Comparison of ENCODE assay signal across 21 cellular contexts in genomic region chr2:168939918-168940317, GRCh38. TPM values are rescaled to one million over a fixed set of nuclear protein-coding genes. Genes with fewer than 3 reads are reported as not detected.
DNase-seq lines count a peak whose midpoint lies in the region; ATAC-seq, FAIRE-seq and TF ChIP-seq lines count a peak whose summit lies in the region.
"Had no signal": no experiment of that assay in that cellular context is flagged by ENCODE, and none has a peak within 500 bp of the region (broad histone marks: within the 10 kb centered on the region; RNA-seq: fewer than 3 reads in every experiment).

No MANE protein-coding gene starts in this region.

- H3K4me1 ChIP-seq in naive thymus-derived CD4-positive, alpha-beta T cell (ENCODE audit: control insufficient read depth in 2 of 2, insufficient read depth in 2 of 2, low read length in 2 of 2): no peaks in the 10 kb centered on the region
- H3K4me1 ChIP-seq: sigmoid colon had no signal

- H3K27me3 Mint-ChIP-seq in naive thymus-derived CD4-positive, alpha-beta T cell: peaks cover 3 to 18% (median 5%) of the 10 kb centered on the region in 5 donors

- no peaks in the 10 kb centered on the region for H3K9me3 Mint-ChIP-seq in naive thymus-derived CD4-positive, alpha-beta T cell
- H3K9me3 Mint-ChIP-seq: activated CD4-positive, alpha-beta memory T cell treated with anti-CD3 and anti-CD28 coated beads for 36 hours had no signal

- H3K27ac ChIP-seq in naive thymus-derived CD4-positive, alpha-beta T cell (ENCODE audit: low read depth, low read length): no peak overlapping the region
- H3K27ac ChIP-seq: esophagus squamous epithelium, sigmoid colon, thoracic aorta had no signal

- intact Hi-C loops in naive thymus-derived CD4-positive, alpha-beta T cell (cut with micrococcal nuclease): no loop called here

- POLR2A ChIA-PET in naive thymus-derived CD4-positive, alpha-beta T cell (lab: Charles Lee): no interaction called here

- no peak for DNase-seq in GM18507 (ENCODE audit: extremely low spot score, insufficient read length, low read depth)
- DNase-seq in GM12892 (ENCODE audit: insufficient read length): no peak
- no peak for DNase-seq in naive thymus-derived CD4-positive, alpha-beta T cell
- DNase-seq in H4 (ENCODE audit: low spot score): no peak
- DNase-seq: activated CD4-positive, alpha-beta memory T cell treated with anti-CD3 and anti-CD28 coated beads for 36 hours; esophagus squamous epithelium; Kasumi-1; NCI-H1417; NCI-H2171 treated with DMSO at 0.1 percent for 48 hours; NCI-H748 treated with DMSO at 0.1 percent for 48 hours; sigmoid colon; stimulated activated CD4-positive, alpha-beta T cell treated with anti-CD3 and anti-CD28 coated beads, Interleukin-2, amount 100 ng/mL, for 24 hours had no signal

- no peak overlapping the region for H3K4me3 Mint-ChIP-seq in naive thymus-derived CD4-positive, alpha-beta T cell
- H3K4me3 Mint-ChIP-seq: activated CD4-positive, alpha-beta memory T cell treated with anti-CD3 and anti-CD28 coated beads for 36 hours had no signal

- FAIRE-seq in GM18507 (lab: Jason Lieb, UNC): peak; percentile 57
- no peak for FAIRE-seq in GM12892 (lab: Jason Lieb, UNC)

- peaks cover 0 to 1% (median 0%) of the 10 kb centered on the region in 7 donors for H3K4me1 Mint-ChIP-seq in naive thymus-derived CD4-positive, alpha-beta T cell

- H3K27me3 ChIP-seq in naive thymus-derived CD4-positive, alpha-beta T cell (ENCODE audit: control insufficient read depth in 2 of 2, insufficient read depth in 2 of 2, low read length in 2 of 2): no peaks in the 10 kb centered on the region
- H3K27me3 ChIP-seq: sigmoid colon had no signal

- peak; percentile 85 for ATAC-seq in GM19395 (IDR thresholded peaks at IDR 0.05; ENCODE audit: unreplicated experiment)
- peak; percentile 94 for ATAC-seq in HG02610 (IDR thresholded peaks at IDR 0.05; ENCODE audit: unreplicated experiment)
- ATAC-seq in HG03280 (IDR thresholded peaks at IDR 0.05; ENCODE audit: unreplicated experiment): peak; percentile 47
- no peak for ATAC-seq in HG02970 (IDR thresholded peaks at IDR 0.05; ENCODE audit: low FRiP score, unreplicated experiment)
- no peak for ATAC-seq in naive thymus-derived CD4-positive, alpha-beta T cell

- no peak overlapping the region for H3K27ac Mint-ChIP-seq in naive thymus-derived CD4-positive, alpha-beta T cell
- H3K27ac Mint-ChIP-seq: activated CD4-positive, alpha-beta memory T cell treated with anti-CD3 and anti-CD28 coated beads for 36 hours had no signal

- H3K4me3 ChIP-seq in naive thymus-derived CD4-positive, alpha-beta T cell (ENCODE audit: low read length): no peak overlapping the region
- H3K4me3 ChIP-seq: esophagus squamous epithelium, sigmoid colon, thoracic aorta had no signal

- no peak for TF ChIP-seq POLR2A in GM12892 (IDR thresholded peaks at IDR 0.05; ENCODE audit: low read depth, low read length)

- no peaks in the 10 kb centered on the region for H3K36me3 ChIP-seq in naive thymus-derived CD4-positive, alpha-beta T cell (ENCODE audit: control insufficient read depth in 2 of 3, insufficient read depth in 3 of 3, low read length in 3 of 3)
- H3K36me3 ChIP-seq: esophagus squamous epithelium, sigmoid colon, thoracic aorta had no signal

- H3K36me3 Mint-ChIP-seq in naive thymus-derived CD4-positive, alpha-beta T cell: no peaks in the 10 kb centered on the region
- H3K36me3 Mint-ChIP-seq: activated CD4-positive, alpha-beta memory T cell treated with anti-CD3 and anti-CD28 coated beads for 36 hours had no signal

- CTCF ChIA-PET in naive thymus-derived CD4-positive, alpha-beta T cell (lab: Charles Lee): interaction anchor here (0.8 kb wide), 1 partner anchor 1451 kb away, joined by 3 read pairs; no protein-coding TSS in a partner anchor

- H3K9me3 ChIP-seq in naive thymus-derived CD4-positive, alpha-beta T cell (ENCODE audit: control insufficient read depth in 2 of 3, low read length in 3 of 3): no peaks in the 10 kb centered on the region
- H3K9me3 ChIP-seq: esophagus squamous epithelium, sigmoid colon, thoracic aorta had no signal

RNA-seq across cellular contexts. Expression of gene G6PC2, which starts 38.8 kb away (rescaled TPM):
- not detected for polyA plus RNA-seq in GM12892 (2012; ENCODE audit: missing spikeins)
- not detected for total RNA-seq in naive thymus-derived CD4-positive, alpha-beta T cell
- not detected for polyA plus RNA-seq in naive thymus-derived CD4-positive, alpha-beta T cell
- total RNA-seq in H4 (2014; rRNA removed; shearing (Covaris generic)): not detected in 2 replicates
- total RNA-seq: activated CD4-positive, alpha-beta memory T cell treated with anti-CD3 and anti-CD28 coated beads for 36 hours; cardiac septum; esophagus squamous epithelium; liver; osteoblast; RPMI7951; sigmoid colon; thoracic aorta had no signal
- polyA plus RNA-seq: liver had no signal

RNA-seq across cellular contexts. Expression of gene SPC25, which starts 49.7 kb away (rescaled TPM):
- 21.6 TPM for polyA plus RNA-seq in GM12892 (2012; ENCODE audit: missing spikeins)
- 10 to 100 TPM in 1 of 5 experiments, under 1 TPM in 3, not detected in 1; 0.24 to 24.7 (median 0.28) TPM for total RNA-seq in naive thymus-derived CD4-positive, alpha-beta T cell
- polyA plus RNA-seq in naive thymus-derived CD4-positive, alpha-beta T cell: not detected
- 31.9 and 42.2 TPM in 2 replicates for total RNA-seq in H4 (2014; rRNA removed; shearing (Covaris generic))

Comparison
In these comparisons a context has a peak if more than half of its experiments do, and no peak if none do; other contexts are left out.
1. ATAC-seq: peak in GM19395 (single experiment), HG02610 (single experiment) and HG03280 (single experiment); none in HG02970 (single experiment) and naive thymus-derived CD4-positive, alpha-beta T cell (single experiment).